In genomic region chrX:13938053-13938765, GRCh38 we compare ENCODE assay signal across 8 cellular contexts.
DNase-seq lines count a peak whose midpoint lies in the region; ATAC-seq and TF ChIP-seq lines count a peak whose summit lies in the region.

No MANE protein-coding gene starts in this region.

- TF ChIP-seq POLR2A in prostate gland (IDR thresholded peaks at IDR 0.05): no peak

- peak overlapping the region; percentile 43 for H3K4me3 Mint-ChIP-seq in activated T-helper 17 cell treated with anti-CD3 and anti-CD28 coated beads, Interleukin-2, amount 50 U/mL, for 72 hours

- DNase-seq in BJ (ENCODE audit: low read depth) (no peak), heart right ventricle (peak; percentile 3 to 16), prostate gland (ENCODE audit: low spot score) (peak; percentile 14)
- DNase-seq in activated effector memory CD4-positive, alpha-beta T cell treated with Interleukin-2 at 50 U/mL for 16 hours: no peak

- H3K9ac ChIP-seq in HUES6 (ENCODE audit: low read length): peak overlapping the region; percentile 85

- H3K36me3 ChIP-seq in BJ (ENCODE audit: control insufficient read depth, insufficient read depth, low read length) (no peaks in the 10 kb centered on the region), HUES6 (ENCODE audit: control insufficient read depth, insufficient read depth, low read length) (peaks cover 13% of the 10 kb centered on the region), heart right ventricle (no peaks in the 10 kb centered on the region), prostate gland (no peaks in the 10 kb centered on the region)

- no peak for TF ChIP-seq CTCF in BJ (IDR thresholded peaks at IDR 0.05; ENCODE audit: insufficient read depth, low read depth, low read length)
- no peak for TF ChIP-seq CTCF in heart right ventricle (IDR thresholded peaks at IDR 0.05)
- TF ChIP-seq CTCF in prostate gland (IDR thresholded peaks at IDR 0.05): no peak

- no peak for ATAC-seq in activated T-helper 17 cell treated with anti-CD3 and anti-CD28 coated beads, Interleukin-2, amount 50 U/mL, for 72 hours (replicated peaks)
- ATAC-seq in heart right ventricle (peak; percentile 44 to 71 (median 54)), GM21528 (IDR thresholded peaks at IDR 0.05; ENCODE audit: low FRiP score, unreplicated experiment) (no peak), GM19324 (IDR thresholded peaks at IDR 0.05; ENCODE audit: low FRiP score, unreplicated experiment) (no peak)

- H3K4me1 ChIP-seq in HUES6 (ENCODE audit: control insufficient read depth, insufficient read depth, low read length): peaks cover 65% of the 10 kb centered on the region
- peaks cover 0 to 7% (median 0%) of the 10 kb centered on the region in 9 donors for H3K4me1 ChIP-seq in heart right ventricle
- no peaks in the 10 kb centered on the region for H3K4me1 ChIP-seq in prostate gland (replicated peaks)

- peaks cover 23% of the 10 kb centered on the region for H3K27me3 Mint-ChIP-seq in activated T-helper 17 cell treated with anti-CD3 and anti-CD28 coated beads, Interleukin-2, amount 50 U/mL, for 72 hours

- CTCF ChIA-PET in BJ (lab: Yijun Ruan, JAX): no interaction called here

- H3K4me3 ChIP-seq in BJ (ENCODE audit: low read depth, low read length) (peak overlapping the region; percentile 34), HUES6 (ENCODE audit: low read depth, low read length) (peak overlapping the region; percentile 77), heart right ventricle (peak overlapping the region; percentile 25 to 62 (median 56)), prostate gland (peak overlapping the region; percentile 40 to 44)

- no peak overlapping the region for H3K27ac Mint-ChIP-seq in activated T-helper 17 cell treated with anti-CD3 and anti-CD28 coated beads, Interleukin-2, amount 50 U/mL, for 72 hours

- H3K27ac ChIP-seq in HUES6 (ENCODE audit: low read depth, low read length) (peak overlapping the region; percentile 94), heart right ventricle (peak overlapping the region in 1 of 10 donors; percentile 4), prostate gland (peak overlapping the region; percentile 35 to 66)

- no peaks in the 10 kb centered on the region for H3K4me1 Mint-ChIP-seq in activated T-helper 17 cell treated with anti-CD3 and anti-CD28 coated beads, Interleukin-2, amount 50 U/mL, for 72 hours

- no peaks in the 10 kb centered on the region for H3K36me3 Mint-ChIP-seq in activated T-helper 17 cell treated with anti-CD3 and anti-CD28 coated beads, Interleukin-2, amount 50 U/mL, for 72 hours (ENCODE audit: low read depth)

- POLR2A ChIA-PET in BJ (lab: Charles Lee): no interaction called here

- no peaks in the 10 kb centered on the region for H3K9me3 Mint-ChIP-seq in activated T-helper 17 cell treated with anti-CD3 and anti-CD28 coated beads, Interleukin-2, amount 50 U/mL, for 72 hours

- H3K27me3 ChIP-seq in BJ (ENCODE audit: control insufficient read depth, insufficient read depth, low read length) (peaks cover 7% of the 10 kb centered on the region), HUES6 (ENCODE audit: control insufficient read depth, insufficient read depth, low read length) (no peaks in the 10 kb centered on the region; the same call in 1 of the 2 replicates), heart right ventricle (peaks cover 0 to 91% (median 0%) of the 10 kb centered on the region in 7 donors), prostate gland (replicated peaks; ENCODE audit: insufficient read depth) (no peaks in the 10 kb centered on the region)

- 0 to 1% methylated on average over 31 to 66 of the region's 83 CpGs for WGBS in heart right ventricle, 2 donors
- WGBS in prostate gland: 0% methylated on average over 16 of the region's 83 CpGs

- intact Hi-C loops in heart right ventricle (cut with DNase I): no loop called here
- intact Hi-C loops in prostate gland (cut with DNase I): no loop called here

- H3K9me3 ChIP-seq in HUES6 (ENCODE audit: control insufficient read depth, insufficient read depth, low read depth, low read length) (no peaks in the 10 kb centered on the region), heart right ventricle (no peaks in the 10 kb centered on the region), prostate gland (no peaks in the 10 kb centered on the region)

Comparison
In these comparisons a context has a peak if more than half of its experiments do, and no peak if none do; other contexts are left out.
1. DNase-seq: peak in heart right ventricle (2 of 2) and prostate gland (single experiment); none in BJ (single experiment) and activated effector memory CD4-positive, alpha-beta T cell treated with Interleukin-2 at 50 U/mL for 16 hours (single experiment).
2. ATAC-seq: peak in heart right ventricle (8 of 8); none in activated T-helper 17 cell treated with anti-CD3 and anti-CD28 coated beads, Interleukin-2, amount 50 U/mL, for 72 hours (single experiment), GM21528 (single experiment) and GM19324 (single experiment).
3. Peak in every context shown above with its lines, with median percentiles within 50 percentile points of each other: H3K4me3 ChIP-seq.